In genomic region chr6:73367761-73368355, GRCh38 we compare ENCODE assay signal across 22 cellular contexts. TPM values are rescaled to one million over a fixed set of nuclear protein-coding genes. Genes with fewer than 3 reads are reported as not detected.
DNase-seq lines count a peak whose midpoint lies in the region; ATAC-seq, FAIRE-seq and TF ChIP-seq lines count a peak whose summit lies in the region.
"Had no signal": no experiment of that assay in that cellular context is flagged by ENCODE, and none has a peak within 500 bp of the region (broad histone marks: within the 10 kb centered on the region; RNA-seq: fewer than 3 reads in every experiment).

No MANE protein-coding gene starts in this region.

- no peak for TF ChIP-seq CTCF in WTC11 (IDR thresholded peaks at IDR 0.05)

- peaks cover 5% of the 10 kb centered on the region; the same call in 1 of the 2 replicates for H3K9me3 Mint-ChIP-seq in WTC11

- peak; percentile 33 for ATAC-seq in WTC11
- no peak for ATAC-seq in GM18520 (IDR thresholded peaks at IDR 0.05; ENCODE audit: unreplicated experiment)
- ATAC-seq in HG03457 (IDR thresholded peaks at IDR 0.05; ENCODE audit: unreplicated experiment) = no peak
- ATAC-seq: GM12878, T-helper 17 cell had no signal

- CTCF ChIA-PET in WTC11 (lab: Charles Lee) = interaction anchor here (1.1 to 1.8 kb wide), 4 partner anchors 19 to 82 kb away, joined by 3 to 4 read pairs (median 4); no protein-coding TSS in a partner anchor

- no peak overlapping the region for H3K4me3 ChIP-seq in H7 (ENCODE audit: insufficient read depth, low read depth, low read length)
- H3K4me3 ChIP-seq: BLaER1, GM12878, Peyer's patch had no signal

- POLR2A ChIA-PET in WTC11 (lab: Charles Lee) = interaction anchor here (0.8 kb wide), 1 partner anchor 16 kb away, joined by 10 read pairs; no protein-coding TSS in a partner anchor

- no peak for FAIRE-seq in RCC 7860 (lab: Jason Lieb, UNC)
- FAIRE-seq: GM12878, GM18507 had no signal

- H3K4me3 Mint-ChIP-seq in WTC11 = no peak overlapping the region
- H3K4me3 Mint-ChIP-seq: CD8-positive, alpha-beta memory T cell; T-helper 17 cell had no signal

- no peak overlapping the region for H3K27ac Mint-ChIP-seq in WTC11
- H3K27ac Mint-ChIP-seq: T-helper 17 cell had no signal

- no peaks in the 10 kb centered on the region for H3K36me3 ChIP-seq in H7 (replicated peaks; ENCODE audit: control insufficient read depth, insufficient read depth, low read length)
- H3K36me3 ChIP-seq: BLaER1, Peyer's patch had no signal

- no peaks in the 10 kb centered on the region for H3K36me3 Mint-ChIP-seq in WTC11

- no peaks in the 10 kb centered on the region; the same call in 1 of the 2 replicates for H3K27me3 ChIP-seq in H7 (ENCODE audit: control insufficient read depth, insufficient read depth, low read length)
- H3K27me3 ChIP-seq: BLaER1, Peyer's patch had no signal

- DNase-seq in DMS 273 (lab: John Stamatoyannopoulos, UW; ENCODE audit: unreplicated experiment) = peak; percentile 77
- no peak for DNase-seq in DMS 273 treated with DMSO at 0.1 percent for 48 hours (lab: John Stamatoyannopoulos, UW)
- DNase-seq in H7 = peak; percentile 37
- DNase-seq in WTC11 (ENCODE audit: low spot score) = no peak
- peak; percentile 78 for DNase-seq in mesenteric fat pad (ENCODE audit: low spot score)
- no peak for DNase-seq in RCC 7860 (ENCODE audit: low spot score)
- DNase-seq: CD8-positive, alpha-beta memory T cell; DMS153; GOT3; MV-4-11; NCI-H1436; NCI-H2171 treated with DMSO at 0.1 percent for 48 hours; NCI-H526; Peyer's patch; SHP77; T-helper 17 cell had no signal

- H3K4me1 Mint-ChIP-seq in WTC11 = peaks cover 12% of the 10 kb centered on the region
- H3K4me1 Mint-ChIP-seq: CD8-positive, alpha-beta memory T cell; T-helper 17 cell had no signal

- peaks cover 9% of the 10 kb centered on the region for H3K27me3 Mint-ChIP-seq in WTC11 (ENCODE audit: low read depth)
- H3K27me3 Mint-ChIP-seq: T-helper 17 cell had no signal

TF ChIP-seq in WTC11, 78 proteins besides CTCF, POLR2A, EP300 and RAD21:
- TF ChIP-seq IRF1 (CRISPR knock-in tag; IDR thresholded peaks at IDR 0.05) = no peak
- no peak for TF ChIP-seq IRF2 (CRISPR knock-in tag; IDR thresholded peaks at IDR 0.05; ENCODE audit: borderline replicate concordance, low read depth)
- no peak for TF ChIP-seq ELF4 (CRISPR knock-in tag; IDR thresholded peaks at IDR 0.05; ENCODE audit: low read depth)
- no peak for TF ChIP-seq RORB (CRISPR knock-in tag; IDR thresholded peaks at IDR 0.05)
- TF ChIP-seq TEAD1 (CRISPR knock-in tag; IDR thresholded peaks at IDR 0.05) = 0 out of 2 replicates have a peak, but pooled peaks have one; percentile 22

RNA-seq across cellular contexts. Expression of gene OOEP, which starts 1.8 kb away (rescaled TPM):
- not detected in 2 replicates for total RNA-seq in H7 (2014; rRNA removed; shearing (Covaris generic))
- total RNA-seq in WTC11 (2021) = 0.87 to 1.1 TPM (median 0.89 TPM) in 3 replicates
- total RNA-seq in mesenteric fat pad = not detected
- total RNA-seq: GM12878, LHCN-M2, Peyer's patch had no signal

RNA-seq across cellular contexts. Expression of gene KHDC3L, which starts 5.4 kb away (rescaled TPM):
- total RNA-seq in H7 (2014; rRNA removed; shearing (Covaris generic)) = 0.87 TPM in 1 of 2 replicates, not detected in the other
- total RNA-seq in WTC11 (2021) (0.23 to 0.57 TPM in 2 of 3 replicates, not detected in the other), mesenteric fat pad (not detected)
- total RNA-seq: CD8-positive, alpha-beta memory T cell; GM12878; LHCN-M2; Peyer's patch; T-helper 17 cell had no signal

RNA-seq across cellular contexts. Expression of gene DPPA5, which starts 13.8 kb away (rescaled TPM):
- 0.97 and 2.1 TPM in 2 replicates for total RNA-seq in H7 (2014; rRNA removed; shearing (Covaris generic))
- 5.5 to 7.6 TPM (median 6.7 TPM) in 3 replicates for total RNA-seq in WTC11 (2021)
- not detected for total RNA-seq in mesenteric fat pad
- total RNA-seq: CD8-positive, alpha-beta memory T cell; GM12878; LHCN-M2; Peyer's patch; T-helper 17 cell had no signal

RNA-seq across cellular contexts. Expression of gene DDX43, which starts 26.8 kb away (rescaled TPM):
- 0.07 and 0.15 TPM in 2 replicates for total RNA-seq in H7 (2014; rRNA removed; shearing (Covaris generic))
- total RNA-seq in WTC11 (2021) (0.39 to 0.68 TPM (median 0.60 TPM) in 3 replicates), mesenteric fat pad (0.32 TPM)
- total RNA-seq: GM12878, LHCN-M2 had no signal

Comparison
In these comparisons a context has a peak if more than half of its experiments do, and no peak if none do; other contexts are left out.
1. DNase-seq: peak in DMS 273 (single experiment), H7 (single experiment) and mesenteric fat pad (single experiment); none in DMS 273 treated with DMSO at 0.1 percent for 48 hours (single experiment), WTC11 (single experiment) and RCC 7860 (single experiment).